ENCODE assay signal across 9 cellular contexts in genomic region chr6:6610031-6610591, GRCh38. TPM values are rescaled to one million over a fixed set of nuclear protein-coding genes. Genes with fewer than 3 reads are reported as not detected.
DNase-seq lines count a peak whose midpoint lies in the region; ATAC-seq and TF ChIP-seq lines count a peak whose summit lies in the region.
"Had no signal": no experiment of that assay in that cellular context is flagged by ENCODE, and none has a peak within 500 bp of the region (broad histone marks: within the 10 kb centered on the region; RNA-seq: fewer than 3 reads in every experiment).

No MANE protein-coding gene starts in this region.

- peak; percentile 92 for ATAC-seq in HG02981 (IDR thresholded peaks at IDR 0.05; ENCODE audit: unreplicated experiment)

- no peaks in the 10 kb centered on the region for H3K79me2 ChIP-seq in SU-DHL-6 (ENCODE audit: insufficient read depth, low read length)
- H3K79me2 ChIP-seq in osteoblast (ENCODE audit: insufficient read depth, low read length) = no peaks in the 10 kb centered on the region

- DNase-seq in activated CD8-positive, alpha-beta memory T cell treated with anti-CD3 and anti-CD28 coated beads for 24 hours = peak; percentile 73
- no peak for DNase-seq in activated CD8-positive, alpha-beta memory T cell treated with anti-CD3 and anti-CD28 coated beads, Interleukin-2, amount 50 U/mL, for 48 hours
- DNase-seq in stimulated activated CD8-positive, alpha-beta memory T cell treated with anti-CD3 and anti-CD28 coated beads, Interleukin-7, amount 100 ng/mL, for 4 hours (ENCODE audit: low read depth in 2 of 2) = peak; percentile 26 to 39
- DNase-seq in cardiac septum (ENCODE audit: low spot score) (no peak), NCI-H2171 treated with DMSO at 0.1 percent for 48 hours (lab: John Stamatoyannopoulos, UW) (no peak), osteoblast (ENCODE audit: insufficient read length, low spot score, missing footprints) (no peak)

- H3K4me2 ChIP-seq in SU-DHL-6 (ENCODE audit: low read depth, low read length, poor library complexity, severe bottlenecking) = peak overlapping the region; percentile 55
- no peak overlapping the region for H3K4me2 ChIP-seq in osteoblast (ENCODE audit: insufficient read depth, low read length)

- H3K27me3 ChIP-seq in SU-DHL-6 (ENCODE audit: low read length) (no peaks in the 10 kb centered on the region), osteoblast (ENCODE audit: insufficient read depth, low read length) (no peaks in the 10 kb centered on the region)

- peaks cover 16% of the 10 kb centered on the region; the same call in 1 of the 2 replicates for H3F3A ChIP-seq in SU-DHL-6 (ENCODE audit: insufficient read depth)

- peak overlapping the region; percentile 78 for H3K27ac ChIP-seq in SU-DHL-6 (ENCODE audit: low read depth, low read length)
- H3K27ac ChIP-seq in osteoblast (ENCODE audit: low read depth, low read length) = no peak overlapping the region

- H3K4me3 ChIP-seq in SU-DHL-6 (ENCODE audit: insufficient read depth, low read length, poor library complexity, severe bottlenecking) (peak overlapping the region; percentile 27), osteoblast (ENCODE audit: insufficient read depth, low read length) (no peak overlapping the region)

- H3K9me2 ChIP-seq in SU-DHL-6 (replicated peaks; ENCODE audit: insufficient read depth, low read length) = no peaks in the 10 kb centered on the region

- H3K9ac ChIP-seq in SU-DHL-6 (ENCODE audit: low read length) = peak overlapping the region; percentile 41

- TF ChIP-seq CTCF in SU-DHL-6 (IDR thresholded peaks at IDR 0.05; ENCODE audit: insufficient read depth, low read length, poor library complexity, severe bottlenecking) = no peak
- no peak for TF ChIP-seq CTCF in osteoblast (IDR thresholded peaks at IDR 0.05; ENCODE audit: extremely low read depth, low read depth, low read length)

- H4K20me1 ChIP-seq in SU-DHL-6 (ENCODE audit: low read depth, low read length) (no peaks in the 10 kb centered on the region), osteoblast (ENCODE audit: insufficient read depth, low read length) (no peaks in the 10 kb centered on the region)

- intact Hi-C loops in cardiac septum (cut with DNase I) = no loop called here

- no peaks in the 10 kb centered on the region; the same call in 1 of the 2 replicates for H3K9me3 ChIP-seq in SU-DHL-6 (ENCODE audit: insufficient read depth, low read length)
- no peaks in the 10 kb centered on the region for H3K9me3 ChIP-seq in osteoblast (ENCODE audit: low read depth, low read length)

- no peaks in the 10 kb centered on the region for H3K4me1 ChIP-seq in osteoblast (ENCODE audit: insufficient read depth, low read length)

- H2AFZ ChIP-seq in SU-DHL-6 (ENCODE audit: low read depth, low read length, severe bottlenecking) (peak overlapping the region; percentile 73), osteoblast (ENCODE audit: low read length) (no peak overlapping the region)

- no peaks in the 10 kb centered on the region for H3K36me3 ChIP-seq in SU-DHL-6 (ENCODE audit: low read length)
- no peaks in the 10 kb centered on the region for H3K36me3 ChIP-seq in osteoblast (ENCODE audit: insufficient read depth, low read length)

RNA-seq across cellular contexts. Expression of gene LY86, which starts 21.6 kb away (rescaled TPM):
- total RNA-seq in cardiac septum = 1.9 TPM
- not detected in 2 replicates for total RNA-seq in osteoblast
- total RNA-seq: fibroblast of lung had no signal

Comparison
In these comparisons a context has a peak if more than half of its experiments do, and no peak if none do; other contexts are left out.
1. DNase-seq: peak in activated CD8-positive, alpha-beta memory T cell treated with anti-CD3 and anti-CD28 coated beads for 24 hours (single experiment) and stimulated activated CD8-positive, alpha-beta memory T cell treated with anti-CD3 and anti-CD28 coated beads, Interleukin-7, amount 100 ng/mL, for 4 hours (2 of 2); none in activated CD8-positive, alpha-beta memory T cell treated with anti-CD3 and anti-CD28 coated beads, Interleukin-2, amount 50 U/mL, for 48 hours (single experiment), cardiac septum (single experiment), NCI-H2171 treated with DMSO at 0.1 percent for 48 hours (single experiment) and osteoblast (single experiment).